In the genomic region with DNA sequence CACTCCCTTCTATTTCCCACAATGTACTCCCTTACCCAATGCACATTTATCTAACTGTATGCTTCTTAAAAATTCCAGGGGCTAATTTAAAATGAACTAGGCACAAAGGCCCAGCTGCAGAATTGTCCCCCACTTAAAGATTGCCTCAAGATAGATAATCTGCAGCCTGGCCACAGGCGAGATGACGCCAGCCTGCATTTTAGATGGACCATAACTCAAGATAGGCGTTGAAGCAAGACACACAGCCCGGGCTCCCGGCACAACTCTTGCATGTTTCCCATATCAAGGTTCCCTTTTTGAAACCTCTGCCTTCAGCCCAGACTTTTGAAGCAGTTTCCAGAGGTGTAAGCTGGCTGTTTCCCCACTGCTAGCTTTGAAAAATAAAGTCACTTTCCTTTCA, we compare ENCODE assay signal across 23 cellular contexts.
"Had no signal": no experiment of that assay in that cellular context is flagged by ENCODE, and none has a peak within 500 bp of the region (broad histone marks: within the 10 kb centered on the region; RNA-seq: fewer than 3 reads in every experiment).

No MANE protein-coding gene starts in this region.

- DNase-seq: activated CD4-positive, alpha-beta T cell treated with anti-CD3 and anti-CD28 coated beads, Interleukin-2, amount 10 ng/mL, durations not matched to agents 7 days and 5 days; activated CD4-positive, CD25-positive, alpha-beta regulatory T cell treated with anti-CD3 and anti-CD28 coated beads, Interleukin-2, amount 50 U/mL, for 72 hours; activated CD8-positive, alpha-beta memory T cell treated with anti-CD3 and anti-CD28 coated beads, Interleukin-2, amount 10 ng/mL, durations not matched to agents 7 days and 5 days; activated CD8-positive, alpha-beta T cell treated with anti-CD3 and anti-CD28 coated beads for 36 hours; activated effector memory CD4-positive, alpha-beta T cell treated with anti-CD3 and anti-CD28 coated beads, Interleukin-2, amount 50 U/mL, for 16 hours; activated naive CD4-positive, alpha-beta T cell treated with anti-CD3 and anti-CD28 coated beads, Interleukin-2, amount 50 U/mL, for 16 hours; activated T-cell treated with anti-CD3 and anti-CD28 coated beads for 4 hours; brain microvascular endothelial cell; caudate nucleus; dermis blood vessel endothelial cell; effector CD8-positive, alpha-beta T cell; erythroblast; foreskin fibroblast; left colon; mucosa of descending colon; nephron progenitor cell; nucleus accumbens; right lobe of liver; stimulated activated CD8-positive, alpha-beta memory T cell treated with anti-CD3 and anti-CD28 coated beads, Interleukin-4, amount 100 ng/mL, for 48 hours; stimulated activated naive B cell treated with anti-CD40 and anti-IgM and Interleukin-4, amounts not matched to agents 10 μg/mL and 1 μg/mL and 100 μg/mL, for 72 hours had no signal

- ATAC-seq: activated CD8-positive, alpha-beta memory T cell treated with anti-CD3 and anti-CD28 coated beads, Interleukin-2, amount 10 ng/mL, durations not matched to agents 7 days and 5 days; activated CD8-positive, alpha-beta T cell treated with anti-CD3 and anti-CD28 coated beads for 36 hours; left colon; mucosa of descending colon; right lobe of liver; stimulated activated naive B cell treated with anti-CD40 and anti-IgM and Interleukin-4, amounts not matched to agents 10 μg/mL and 1 μg/mL and 100 μg/mL, for 72 hours had no signal

- H3K27ac ChIP-seq: ascending aorta, brain microvascular endothelial cell, right lobe of liver, skin epidermis, vagina had no signal

- H3K36me3 ChIP-seq: ascending aorta, brain microvascular endothelial cell, right lobe of liver, vagina had no signal

- H3K27me3 ChIP-seq: ascending aorta, brain microvascular endothelial cell, right lobe of liver, vagina had no signal

- H3K4me3 ChIP-seq: ascending aorta, mucosa of descending colon, right lobe of liver, skin epidermis, vagina had no signal

- H3K9me3 ChIP-seq: ascending aorta, mucosa of descending colon, right lobe of liver, vagina had no signal
